30 cellular contexts compared by ENCODE assay signal in genomic region chr5:172703952-172704351, GRCh38.
"Had no signal": no experiment of that assay in that cellular context is flagged by ENCODE, and none has a peak within 500 bp of the region (broad histone marks: within the 10 kb centered on the region; RNA-seq: fewer than 3 reads in every experiment).

No MANE protein-coding gene starts in this region.

- H3K9me3 ChIP-seq: ascending aorta had no signal

- ATAC-seq: activated CD8-positive, alpha-beta memory T cell treated with anti-CD3 and anti-CD28 coated beads, Interleukin-2, amount 10 ng/mL, durations not matched to agents 7 days and 5 days; activated CD8-positive, alpha-beta T cell treated with anti-CD3 and anti-CD28 coated beads, Interleukin-2, amount 10 ng/mL, durations not matched to agents 7 days and 5 days; activated naive CD8-positive, alpha-beta T cell treated with anti-CD3 and anti-CD28 coated beads, Interleukin-2, amount 50 U/mL, for 24 hours; T-cell had no signal

- H3K9me3 Mint-ChIP-seq: activated B cell treated with CpG ODN at 0.5 μM for 24 hours; activated CD4-positive, alpha-beta memory T cell treated with anti-CD3 and anti-CD28 coated beads, Interleukin-2, amount 10 ng/mL, durations not matched to agents 7 days and 5 days; activated CD4-positive, alpha-beta T cell treated with anti-CD3 and anti-CD28 coated beads, Interleukin-2, amount 10 ng/mL, durations not matched to agents 7 days and 5 days; activated naive CD4-positive, alpha-beta T cell treated with anti-CD3 and anti-CD28 coated beads, Interleukin-2, amount 10 ng/mL, durations not matched to agents 7 days and 5 days; activated naive CD4-positive, alpha-beta T cell treated with anti-CD3 and anti-CD28 coated beads, Interleukin-2, amount 50 U/mL, for 24 hours; activated naive CD8-positive, alpha-beta T cell treated with anti-CD3 and anti-CD28 coated beads, Interleukin-2, amount 10 ng/mL, durations not matched to agents 7 days and 5 days; activated naive CD8-positive, alpha-beta T cell treated with anti-CD3 and anti-CD28 coated beads, Interleukin-2, amount 50 U/mL, for 24 hours; activated T-cell treated with anti-CD3 and anti-CD28 coated beads, Interleukin-2, amount 50 U/mL, for 24 hours; brain; central memory CD8-positive, alpha-beta T cell; T-cell; T-helper 2 cell treated with Interferon-gamma antibody and Interleukin-4, amounts not matched to agents 5 μg/mL and 100 μg/mL, for 36 hours had no signal

- H3K27ac Mint-ChIP-seq: activated B cell treated with CpG ODN at 0.5 μM for 24 hours; activated CD4-positive, alpha-beta memory T cell treated with anti-CD3 and anti-CD28 coated beads, Interleukin-2, amount 10 ng/mL, durations not matched to agents 7 days and 5 days; activated CD4-positive, alpha-beta T cell treated with anti-CD3 and anti-CD28 coated beads, Interleukin-2, amount 10 ng/mL, durations not matched to agents 7 days and 5 days; activated CD8-positive, alpha-beta memory T cell treated with anti-CD3 and anti-CD28 coated beads, Interleukin-2, amount 10 ng/mL, durations not matched to agents 7 days and 5 days; activated CD8-positive, alpha-beta T cell treated with anti-CD3 and anti-CD28 coated beads, Interleukin-2, amount 10 ng/mL, durations not matched to agents 7 days and 5 days; activated naive CD4-positive, alpha-beta T cell treated with anti-CD3 and anti-CD28 coated beads, Interleukin-2, amount 10 ng/mL, durations not matched to agents 7 days and 5 days; activated naive CD4-positive, alpha-beta T cell treated with anti-CD3 and anti-CD28 coated beads, Interleukin-2, amount 50 U/mL, for 24 hours; activated naive CD8-positive, alpha-beta T cell; activated naive CD8-positive, alpha-beta T cell treated with anti-CD3 and anti-CD28 coated beads, Interleukin-2, amount 10 ng/mL, durations not matched to agents 7 days and 5 days; activated naive CD8-positive, alpha-beta T cell treated with anti-CD3 and anti-CD28 coated beads, Interleukin-2, amount 50 U/mL, for 24 hours; activated T-cell treated with anti-CD3 and anti-CD28 coated beads, Interleukin-2, amount 50 U/mL, for 24 hours; brain; T-cell; T-helper 2 cell treated with Interferon-gamma antibody and Interleukin-4, amounts not matched to agents 5 μg/mL and 100 μg/mL, for 36 hours had no signal

- DNase-seq: activated B cell treated with CpG ODN at 0.5 μM for 24 hours; activated CD4-positive, alpha-beta memory T cell treated with anti-CD3 and anti-CD28 coated beads, Interleukin-2, amount 10 ng/mL, durations not matched to agents 7 days and 5 days; activated CD4-positive, alpha-beta T cell treated with anti-CD3 and anti-CD28 coated beads for 4 hours; activated CD4-positive, alpha-beta T cell treated with anti-CD3 and anti-CD28 coated beads, Interleukin-2, amount 10 ng/mL, durations not matched to agents 7 days and 5 days; activated CD4-positive, alpha-beta T cell treated with anti-CD3 and anti-CD28 coated beads, Interleukin-2, amount 50 U/mL, for 48 hours; activated CD4-positive, CD25-positive, alpha-beta regulatory T cell treated with anti-CD3 and anti-CD28 coated beads, Interleukin-2, amount 50 U/mL, for 72 hours; activated CD8-positive, alpha-beta memory T cell treated with anti-CD3 and anti-CD28 coated beads for 24 hours; activated CD8-positive, alpha-beta memory T cell treated with anti-CD3 and anti-CD28 coated beads, Interleukin-2, amount 10 ng/mL, durations not matched to agents 7 days and 5 days; activated CD8-positive, alpha-beta memory T cell treated with anti-CD3 and anti-CD28 coated beads, Interleukin-2, amount 50 U/mL, for 48 hours; activated CD8-positive, alpha-beta T cell treated with anti-CD3 and anti-CD28 coated beads, Interleukin-2, amount 10 ng/mL, durations not matched to agents 7 days and 5 days; activated effector memory CD4-positive, alpha-beta T cell treated with anti-CD3 and anti-CD28 coated beads, Interleukin-2, amount 50 U/mL, for 16 hours; activated naive CD4-positive, alpha-beta T cell treated with anti-CD3 and anti-CD28 coated beads, Interleukin-2, amount 10 ng/mL, durations not matched to agents 7 days and 5 days; activated naive CD4-positive, alpha-beta T cell treated with Interleukin-2 at 50 U/mL for 16 hours; activated naive CD8-positive, alpha-beta T cell treated with anti-CD3 and anti-CD28 coated beads, Interleukin-2, amount 10 ng/mL, durations not matched to agents 7 days and 5 days; activated naive CD8-positive, alpha-beta T cell treated with anti-CD3 and anti-CD28 coated beads, Interleukin-2, amount 50 U/mL, for 24 hours; activated T-cell treated with anti-CD3 and anti-CD28 coated beads, Interleukin-2, amount 50 U/mL, for 24 hours; activated T-cell treated with anti-CD3 and anti-CD28 coated beads, Interleukin-2, amount 50 U/mL, for 48 hours; amygdala; anterior cingulate cortex; caudate nucleus; cerebellar nuclear complex; T-cell; T-helper 2 cell; T-helper 9 cell had no signal

- H3K4me3 Mint-ChIP-seq: activated B cell treated with CpG ODN at 0.5 μM for 24 hours; activated CD4-positive, alpha-beta memory T cell treated with anti-CD3 and anti-CD28 coated beads, Interleukin-2, amount 10 ng/mL, durations not matched to agents 7 days and 5 days; activated CD4-positive, alpha-beta T cell treated with anti-CD3 and anti-CD28 coated beads, Interleukin-2, amount 10 ng/mL, durations not matched to agents 7 days and 5 days; activated CD8-positive, alpha-beta memory T cell treated with anti-CD3 and anti-CD28 coated beads, Interleukin-2, amount 10 ng/mL, durations not matched to agents 7 days and 5 days; activated CD8-positive, alpha-beta T cell treated with anti-CD3 and anti-CD28 coated beads, Interleukin-2, amount 10 ng/mL, durations not matched to agents 7 days and 5 days; activated naive CD4-positive, alpha-beta T cell treated with anti-CD3 and anti-CD28 coated beads, Interleukin-2, amount 10 ng/mL, durations not matched to agents 7 days and 5 days; activated naive CD4-positive, alpha-beta T cell treated with anti-CD3 and anti-CD28 coated beads, Interleukin-2, amount 50 U/mL, for 24 hours; activated naive CD8-positive, alpha-beta T cell; activated naive CD8-positive, alpha-beta T cell treated with anti-CD3 and anti-CD28 coated beads, Interleukin-2, amount 10 ng/mL, durations not matched to agents 7 days and 5 days; activated naive CD8-positive, alpha-beta T cell treated with anti-CD3 and anti-CD28 coated beads, Interleukin-2, amount 50 U/mL, for 24 hours; activated T-cell treated with anti-CD3 and anti-CD28 coated beads, Interleukin-2, amount 50 U/mL, for 24 hours; brain; central memory CD8-positive, alpha-beta T cell; T-cell; T-helper 2 cell treated with Interferon-gamma antibody and Interleukin-4, amounts not matched to agents 5 μg/mL and 100 μg/mL, for 36 hours had no signal

- H3K36me3 Mint-ChIP-seq: activated CD8-positive, alpha-beta memory T cell treated with anti-CD3 and anti-CD28 coated beads, Interleukin-2, amount 10 ng/mL, durations not matched to agents 7 days and 5 days; activated naive CD4-positive, alpha-beta T cell treated with anti-CD3 and anti-CD28 coated beads, Interleukin-2, amount 10 ng/mL, durations not matched to agents 7 days and 5 days; activated naive CD8-positive, alpha-beta T cell; activated naive CD8-positive, alpha-beta T cell treated with anti-CD3 and anti-CD28 coated beads, Interleukin-2, amount 10 ng/mL, durations not matched to agents 7 days and 5 days; brain; T-cell had no signal
